In genomic region chr4:6772223-6772928, GRCh38 we compare ENCODE assay signal across 2 cellular contexts.
TF ChIP-seq lines count a peak whose summit lies in the region.

No MANE protein-coding gene starts in this region.

TF ChIP-seq in HCT116, 20 proteins besides CTCF, POLR2A, EP300 and RAD21:
- no peak for TF ChIP-seq ZBTB33 (IDR thresholded peaks at IDR 0.05; ENCODE audit: extremely low read depth, insufficient replicate concordance, low read length)
- TF ChIP-seq EGR1 (IDR thresholded peaks at IDR 0.05; ENCODE audit: low read depth) = no peak
- TF ChIP-seq SRF (IDR thresholded peaks at IDR 0.05; ENCODE audit: low read depth) = no peak
- no peak for TF ChIP-seq JUND (IDR thresholded peaks at IDR 0.05)
- TF ChIP-seq EZH2 (IDR thresholded peaks at IDR 0.05) = no peak
- no peak for TF ChIP-seq ZNF274 (IDR thresholded peaks at IDR 0.05; ENCODE audit: low read depth, low read length)
- TF ChIP-seq REST (IDR thresholded peaks at IDR 0.05; ENCODE audit: low read depth) = no peak

TF ChIP-seq in SK-N-SH, 30 proteins besides CTCF, POLR2A, EP300 and RAD21 (continued from another document):
- TF ChIP-seq MAX (IDR thresholded peaks at IDR 0.05; ENCODE audit: low read depth) (no peak), FOXJ3 (CRISPR knock-in tag; IDR thresholded peaks at IDR 0.05) (no peak)
